In the genomic region with DNA sequence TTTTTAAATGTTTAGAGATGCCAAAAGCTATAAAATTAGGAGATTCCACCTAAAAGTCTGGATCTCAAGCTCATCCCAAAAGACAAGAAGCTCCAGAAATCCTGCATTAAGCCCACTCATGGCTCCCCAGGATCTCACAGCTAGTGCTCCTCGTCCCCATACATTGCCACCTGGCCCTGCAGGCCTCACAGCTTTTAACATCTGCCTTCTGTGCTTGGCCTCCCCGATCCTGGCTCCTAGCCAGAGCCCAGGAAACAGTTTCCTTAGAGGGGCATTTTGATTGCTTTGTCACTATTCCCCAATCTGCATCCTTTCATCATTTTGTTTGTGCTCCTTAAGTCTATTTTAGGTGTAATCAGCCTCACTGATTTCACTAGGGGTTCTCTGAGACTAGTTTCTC, we compare ENCODE assay signal across 18 cellular contexts. TPM values are rescaled to one million over a fixed set of nuclear protein-coding genes. Genes with fewer than 3 reads are reported as not detected.
DNase-seq lines count a peak whose midpoint lies in the region; ATAC-seq and TF ChIP-seq lines count a peak whose summit lies in the region.
"Had no signal": no experiment of that assay in that cellular context is flagged by ENCODE, and none has a peak within 500 bp of the region (broad histone marks: within the 10 kb centered on the region; RNA-seq: fewer than 3 reads in every experiment).

No MANE protein-coding gene starts in this region.

- H3K27me3 ChIP-seq in BE2C = no peaks in the 10 kb centered on the region
- H3K27me3 ChIP-seq: breast epithelium, heart left ventricle, thyroid gland had no signal

- ATAC-seq in GM21737 (IDR thresholded peaks at IDR 0.05; ENCODE audit: unreplicated experiment) (no peak), HG03571 (IDR thresholded peaks at IDR 0.05; ENCODE audit: unreplicated experiment) (no peak), HG03442 (IDR thresholded peaks at IDR 0.05; ENCODE audit: unreplicated experiment) (no peak)
- ATAC-seq: heart left ventricle, left cardiac atrium had no signal

- no peaks in the 10 kb centered on the region for H3K9me3 ChIP-seq in BE2C
- H3K9me3 ChIP-seq: thyroid gland had no signal

- H3K4me3 ChIP-seq in BE2C (ENCODE audit: low read depth, low read length) = no peak overlapping the region
- H3K4me3 ChIP-seq: breast epithelium, GM23248, heart left ventricle, thyroid gland had no signal

- peak; percentile 64 for DNase-seq in BE2C
- peak; percentile 4 for DNase-seq in DMS153 (lab: John Stamatoyannopoulos, UW)
- peak; percentile 36 for DNase-seq in NCI-H146 (lab: John Stamatoyannopoulos, UW)
- peak; percentile 52 for DNase-seq in NCI-H524 treated with DMSO at 0.1 percent for 48 hours (lab: John Stamatoyannopoulos, UW)
- no peak for DNase-seq in stimulated activated CD4-positive, alpha-beta T cell treated with anti-CD3 and anti-CD28 coated beads, Interleukin-2, amount 100 ng/mL, for 24 hours
- DNase-seq: activated naive CD4-positive, alpha-beta T cell treated with anti-CD3 and anti-CD28 coated beads, Interleukin-2, amount 10 ng/mL, durations not matched to agents 7 days and 5 days; amniotic stem cell; effector CD8-positive, alpha-beta T cell; GM23248; heart left ventricle; left cardiac atrium; stimulated activated CD4-positive, alpha-beta T cell treated with anti-CD3 and anti-CD28 coated beads, Interleukin-15, amount 100 ng/mL, for 24 hours; thyroid gland had no signal

- TF ChIP-seq CTCF in BE2C (IDR thresholded peaks at IDR 0.05; ENCODE audit: low read depth, low read length) = no peak

- H3K36me3 ChIP-seq in BE2C = no peaks in the 10 kb centered on the region
- H3K36me3 ChIP-seq: breast epithelium, heart left ventricle, thyroid gland had no signal

- H3K4me1 ChIP-seq in BE2C = no peaks in the 10 kb centered on the region; the same call in none of the 2 replicates
- H3K4me1 ChIP-seq: breast epithelium, heart left ventricle, thyroid gland had no signal

RNA-seq across cellular contexts. Expression of a gene that starts 14.5 kb away (rescaled TPM):
- polyA plus RNA-seq in BE2C (2012; ENCODE audit: insufficient read depth, insufficient read length, low read depth) = 8.6 TPM
- polyA plus RNA-seq: CD14-positive monocyte, GM23248, heart left ventricle had no signal

Comparison
In these comparisons a context has a peak if more than half of its experiments do, and no peak if none do; other contexts are left out.
1. DNase-seq: peak in BE2C (single experiment), DMS153 (single experiment), NCI-H146 (single experiment) and NCI-H524 treated with DMSO at 0.1 percent for 48 hours (single experiment); none in stimulated activated CD4-positive, alpha-beta T cell treated with anti-CD3 and anti-CD28 coated beads, Interleukin-2, amount 100 ng/mL, for 24 hours (0 of 2).